8 cellular contexts compared by ENCODE assay signal in genomic region chr9:129570450-129571297, GRCh38. TPM values are rescaled to one million over a fixed set of nuclear protein-coding genes. Genes with fewer than 3 reads are reported as not detected.
DNase-seq lines count a peak whose midpoint lies in the region; ATAC-seq and TF ChIP-seq lines count a peak whose summit lies in the region.

No MANE protein-coding gene starts in this region.

- no peak for ATAC-seq in HG02970 (IDR thresholded peaks at IDR 0.05; ENCODE audit: low FRiP score, unreplicated experiment)

- in situ Hi-C loops in HAP-1 (cut with MboI; ENCODE audit: low sequenced_read_pairs): no loop called here

- DNase-seq in AG08396 (ENCODE audit: low spot score) (peak; percentile 80), HAP-1 (ENCODE audit: low spot score in 2 of 2) (peak; percentile 22 to 55), ascending aorta (ENCODE audit: low spot score in 2 of 2) (peak in 1 of 2 donors; percentile 84), iPS-NIHi7 (ENCODE audit: extremely low spot score) (peak; percentile 45), GM10248 (ENCODE audit: extremely low spot score) (no peak), NCI-H2196 treated with DMSO at 0.1 percent for 48 hours (lab: John Stamatoyannopoulos, UW; ENCODE audit: unreplicated experiment) (no peak)

- H3K4me1 ChIP-seq in HAP-1 (peaks cover 20% of the 10 kb centered on the region), ascending aorta (peaks cover 8 to 18% of the 10 kb centered on the region in 2 donors), subcutaneous abdominal adipose tissue (ENCODE audit: control insufficient read depth in 5 of 5, insufficient read depth in 5 of 5, low read length in 5 of 5) (peaks cover 0 to 32% (median 26%) of the 10 kb centered on the region in 5 donors)

- peak overlapping the region in 1 of 5 donors; percentile 42 for H3K9ac ChIP-seq in subcutaneous abdominal adipose tissue (ENCODE audit: low read length in 5 of 5)

- H3K9me3 ChIP-seq in HAP-1 (no peaks in the 10 kb centered on the region), ascending aorta (no peaks in the 10 kb centered on the region), subcutaneous abdominal adipose tissue (ENCODE audit: control insufficient read depth in 5 of 5, low read length in 5 of 5) (no peaks in the 10 kb centered on the region)

- TF ChIP-seq CTCF in ascending aorta (IDR thresholded peaks at IDR 0.05) (no peak), GM10248 (IDR thresholded peaks at IDR 0.05; ENCODE audit: control extremely low read depth, extremely low read depth, low read depth, missing control alignments) (no peak)

- H3K36me3 ChIP-seq in HAP-1 (replicated peaks) (no peaks in the 10 kb centered on the region), ascending aorta (no peaks in the 10 kb centered on the region), subcutaneous abdominal adipose tissue (ENCODE audit: control insufficient read depth in 5 of 5, insufficient read depth in 5 of 5, low read length in 5 of 5) (no peaks in the 10 kb centered on the region)

- POLR2A ChIA-PET in GM10248 (lab: Yijun Ruan, JAX): no interaction called here

- CTCF ChIA-PET in GM10248 (lab: Yijun Ruan, JAX): interaction anchor here (0.8 to 2.5 kb wide), 7 partner anchors 9 to 428 kb away, joined by 3 to 7 read pairs (median 5); no protein-coding TSS in a partner anchor

- peak overlapping the region; percentile 78 to 80 for H3K27ac ChIP-seq in ascending aorta
- peak overlapping the region; percentile 10 for H3K27ac ChIP-seq in subcutaneous abdominal adipose tissue (ENCODE audit: low read depth, low read length)

- intact Hi-C loops in ascending aorta (cut with DNase I): loop anchor here (2.0 kb wide), 1 partner anchor 74 kb away; no protein-coding TSS in a partner anchor

- H3K4me3 ChIP-seq in HAP-1: no peak overlapping the region
- no peak overlapping the region for H3K4me3 ChIP-seq in ascending aorta
- H3K4me3 ChIP-seq in subcutaneous abdominal adipose tissue (ENCODE audit: low read depth in 1 of 5, low read length in 5 of 5): no peak overlapping the region

- H3K27me3 ChIP-seq in HAP-1 (ENCODE audit: low read depth): no peaks in the 10 kb centered on the region
- H3K27me3 ChIP-seq in ascending aorta: no peaks in the 10 kb centered on the region
- H3K27me3 ChIP-seq in subcutaneous abdominal adipose tissue (ENCODE audit: control insufficient read depth in 5 of 5, insufficient read depth in 4 of 5, low read length in 5 of 5): peaks cover 0 to 9% (median 0%) of the 10 kb centered on the region in 5 donors

RNA-seq across cellular contexts. Expression of gene C9orf50, which starts 50.2 kb away (rescaled TPM):
- total RNA-seq in ascending aorta: not detected

RNA-seq across cellular contexts. Expression of gene NTMT1, which starts 55.3 kb away (rescaled TPM):
- 6.9 TPM for total RNA-seq in ascending aorta

Comparison
In these comparisons a context has a peak if more than half of its experiments do, and no peak if none do; other contexts are left out.
1. DNase-seq: peak in AG08396 (single experiment), HAP-1 (2 of 2) and iPS-NIHi7 (single experiment); none in GM10248 (single experiment) and NCI-H2196 treated with DMSO at 0.1 percent for 48 hours (single experiment).